ENCODE assay signal across 9 cellular contexts in genomic region chr19:19407640-19407933, GRCh38. TPM values are rescaled to one million over a fixed set of nuclear protein-coding genes. Genes with fewer than 3 reads are reported as not detected.
DNase-seq lines count a peak whose midpoint lies in the region; ATAC-seq and TF ChIP-seq lines count a peak whose summit lies in the region.
"Had no signal": no experiment of that assay in that cellular context is flagged by ENCODE, and none has a peak within 500 bp of the region (broad histone marks: within the 10 kb centered on the region; RNA-seq: fewer than 3 reads in every experiment).

No MANE protein-coding gene starts in this region.

- DNase-seq in CD4-positive, alpha-beta memory T cell, result no peak
- DNase-seq in MM.1S, result no peak
- no peak for DNase-seq in dorsolateral prefrontal cortex
- DNase-seq in NCI-H2029 treated with DMSO at 0.1 percent for 48 hours (lab: John Stamatoyannopoulos, UW), result no peak
- DNase-seq: NCI-H345 had no signal

- peaks cover 71% of the 10 kb centered on the region for H3K4me1 ChIP-seq in CD4-positive, alpha-beta memory T cell (ENCODE audit: insufficient read depth, low read length)
- H3K4me1 ChIP-seq in MM.1S (ENCODE audit: low read length) (peaks cover 12% of the 10 kb centered on the region), neutrophil (ENCODE audit: control insufficient read depth in 1 of 2, insufficient read depth in 1 of 2, low read depth in 1 of 2, low read length in 1 of 2) (peaks cover 66 to 72% of the 10 kb centered on the region in 2 experiments)

- H3K9ac ChIP-seq in MM.1S (ENCODE audit: low read length), result peak overlapping the region; percentile 48; the same call in 1 of the 2 replicates

- TF ChIP-seq CTCF in MM.1S (IDR thresholded peaks at IDR 0.05; ENCODE audit: low read length), result no peak
- no peak for TF ChIP-seq CTCF in dorsolateral prefrontal cortex (IDR thresholded peaks at IDR 0.05 in 54 of 56, conservative IDR thresholded peaks at IDR 0.05 in 2 of 56; ENCODE audit: low read depth in 1 of 56, partially characterized antibody in 56 of 56)
- TF ChIP-seq CTCF in neutrophil (IDR thresholded peaks at IDR 0.05), result no peak

- H3K9me2 ChIP-seq in MM.1S (replicated peaks; ENCODE audit: insufficient read depth, low read length), result no peaks in the 10 kb centered on the region

- ATAC-seq in HG03025 (IDR thresholded peaks at IDR 0.05; ENCODE audit: low FRiP score, unreplicated experiment) (no peak), HG03457 (IDR thresholded peaks at IDR 0.05; ENCODE audit: unreplicated experiment) (no peak), HG03460 (IDR thresholded peaks at IDR 0.05; ENCODE audit: unreplicated experiment) (no peak)

- no peaks in the 10 kb centered on the region for H3K36me3 ChIP-seq in CD4-positive, alpha-beta memory T cell (ENCODE audit: insufficient read depth, low read length)
- H3K36me3 ChIP-seq in MM.1S (replicated peaks; ENCODE audit: insufficient read depth, low read length), result no peaks in the 10 kb centered on the region
- H3K36me3 ChIP-seq in neutrophil, result no peaks in the 10 kb centered on the region

- H3F3A ChIP-seq in MM.1S (ENCODE audit: insufficient read depth, low read length), result peaks cover 16% of the 10 kb centered on the region

- peak overlapping the region; percentile 71 for H3K27ac ChIP-seq in CD4-positive, alpha-beta memory T cell (ENCODE audit: low read depth, low read length)
- no peak overlapping the region for H3K27ac ChIP-seq in MM.1S (ENCODE audit: low read length)
- peak overlapping the region in 19 of 59 donors; percentile 7 to 82 (median 51) for H3K27ac ChIP-seq in dorsolateral prefrontal cortex
- H3K27ac ChIP-seq in neutrophil, result peak overlapping the region; percentile 85

- peak overlapping the region; percentile 21 to 78 for H3K4me3 ChIP-seq in CD4-positive, alpha-beta memory T cell (ENCODE audit: low read length in 2 of 2)
- H3K4me3 ChIP-seq in MM.1S (ENCODE audit: low read length) (no peak overlapping the region), dorsolateral prefrontal cortex (peak overlapping the region in 36 of 59 donors; percentile 49 to 96 (median 84)), neutrophil (ENCODE audit: low read depth in 1 of 2, low read length in 1 of 2) (peak overlapping the region; percentile 53 to 74)

- H4K20me1 ChIP-seq in MM.1S (ENCODE audit: insufficient read depth, low read length), result peaks cover 36% of the 10 kb centered on the region

- no peaks in the 10 kb centered on the region for H3K9me3 ChIP-seq in CD4-positive, alpha-beta memory T cell (ENCODE audit: control insufficient read depth in 1 of 2, low read length in 2 of 2)
- H3K9me3 ChIP-seq in MM.1S (replicated peaks; ENCODE audit: insufficient read depth, low read length), result no peaks in the 10 kb centered on the region
- H3K9me3 ChIP-seq in neutrophil, result no peaks in the 10 kb centered on the region

- no peaks in the 10 kb centered on the region for H3K9me3 Mint-ChIP-seq in CD4-positive, alpha-beta memory T cell

- no peaks in the 10 kb centered on the region for H3K27me3 ChIP-seq in CD4-positive, alpha-beta memory T cell (ENCODE audit: insufficient read depth, low read length)
- H3K27me3 ChIP-seq in MM.1S (replicated peaks; ENCODE audit: insufficient read depth, low read length), result no peaks in the 10 kb centered on the region
- no peaks in the 10 kb centered on the region for H3K27me3 ChIP-seq in dorsolateral prefrontal cortex
- no peaks in the 10 kb centered on the region for H3K27me3 ChIP-seq in neutrophil

- H3K27me3 Mint-ChIP-seq in CD4-positive, alpha-beta memory T cell, result no peaks in the 10 kb centered on the region

- no peak overlapping the region for H2AFZ ChIP-seq in MM.1S (ENCODE audit: low read length)

- H3K36me3 Mint-ChIP-seq in CD4-positive, alpha-beta memory T cell, result peaks cover 0 to 21% of the 10 kb centered on the region in 2 donors

- peaks cover 77% of the 10 kb centered on the region for H3K79me2 ChIP-seq in MM.1S (ENCODE audit: low read length)

- peaks cover 53 to 84% (median 69%) of the 10 kb centered on the region in 4 donors for H3K4me1 Mint-ChIP-seq in CD4-positive, alpha-beta memory T cell

- POLR2A ChIA-PET in CD4-positive, alpha-beta memory T cell (lab: Charles Lee; ENCODE audit: partially characterized antibody), result interaction anchor here (0.5 to 3.6 kb wide), 11 partner anchors 18 to 1157 kb away, joined by 3 to 85 read pairs (median 6); no protein-coding TSS in a partner anchor

- H3K4me3 Mint-ChIP-seq in CD4-positive, alpha-beta memory T cell, result peak overlapping the region in 6 of 8 donors; percentile 39 to 97 (median 94)

- CTCF ChIA-PET in CD4-positive, alpha-beta memory T cell (lab: Charles Lee; ENCODE audit: partially characterized antibody), result interaction anchor here (0.6 to 6.2 kb wide), 10 partner anchors 10 to 83 kb away, joined by 3 to 73 read pairs (median 6); no protein-coding TSS in a partner anchor

- intact Hi-C loops in CD4-positive, alpha-beta memory T cell (cut with micrococcal nuclease), result loop anchor here (1.0 to 10.0 kb wide), 3 partner anchors 40 to 257 kb away; partner anchors contain the start of genes ATP13A1, BORCS8, RFXANK and ZNF101
- intact Hi-C loops in dorsolateral prefrontal cortex (cut with DNase I), result loop anchor here in 1 of 2 donors (5.0 to 10.0 kb wide), 3 partner anchors 40 to 203 kb away; partner anchors contain the start of gene NR2C2AP

- H3K4me2 ChIP-seq in MM.1S (ENCODE audit: low read depth, low read length), result peak overlapping the region; percentile 98; the same call in 1 of the 2 replicates

- peak overlapping the region in 6 of 7 donors; percentile 92 to 96 (median 96) for H3K27ac Mint-ChIP-seq in CD4-positive, alpha-beta memory T cell

RNA-seq across cellular contexts. Expression of gene GATAD2A, which starts 2.1 kb away (rescaled TPM):
- 100 to 1,000 TPM; 101 to 108 TPM for total RNA-seq in CD4-positive, alpha-beta memory T cell
- polyA plus RNA-seq in CD4-positive, alpha-beta memory T cell, result 10 to 100 TPM in 1 of 2 donors, 1 to 10 TPM in 1; 3.8 to 30.6 TPM
- total RNA-seq in dorsolateral prefrontal cortex, result 10 to 100 TPM; 27.7 to 72.8 (median 40.1) TPM
